ENCODE assay signal across 1 cellular context in genomic region chr5:181217805-181218065, GRCh38.
TF ChIP-seq lines count a peak whose summit lies in the region.

No MANE protein-coding gene starts in this region.

TF ChIP-seq in WTC11, 78 proteins besides CTCF, POLR2A, EP300 and RAD21 (continued from another document):
- no peak for TF ChIP-seq ZNF532 (CRISPR knock-in tag; IDR thresholded peaks at IDR 0.05; ENCODE audit: borderline replicate concordance)
